In genomic region chr18:5891361-5892215, GRCh38 we compare ENCODE assay signal across 1 cellular context.
TF ChIP-seq lines count a peak whose summit lies in the region.

No MANE protein-coding gene starts in this region.

TF ChIP-seq in H1, 55 proteins besides CTCF, POLR2A, EP300 and RAD21:
- TF ChIP-seq CHD7 (IDR thresholded peaks at IDR 0.05; ENCODE audit: insufficient replicate concordance, low read length) (no peak), TEAD4 (IDR thresholded peaks at IDR 0.05; ENCODE audit: low read depth, low read length) (no peak), YY1 (IDR thresholded peaks at IDR 0.05; ENCODE audit: low read depth, low read length) (no peak), FOSL1 (IDR thresholded peaks at IDR 0.05; ENCODE audit: insufficient read depth, low read depth, low read length) (no peak), TCF12 (IDR thresholded peaks at IDR 0.05; ENCODE audit: low read depth, low read length) (no peak), KDM1A (IDR thresholded peaks at IDR 0.05; ENCODE audit: borderline replicate concordance, low read length) (no peak), TAF7 (optimal IDR thresholded peaks at IDR 0.05; ENCODE audit: borderline replicate concordance, low read depth, low read length) (no peak), SRF (IDR thresholded peaks at IDR 0.05; ENCODE audit: low read depth, low read length) (no peak)
TF ChIP-seq in H1: peak in this region for 0.
